In the genomic region with DNA sequence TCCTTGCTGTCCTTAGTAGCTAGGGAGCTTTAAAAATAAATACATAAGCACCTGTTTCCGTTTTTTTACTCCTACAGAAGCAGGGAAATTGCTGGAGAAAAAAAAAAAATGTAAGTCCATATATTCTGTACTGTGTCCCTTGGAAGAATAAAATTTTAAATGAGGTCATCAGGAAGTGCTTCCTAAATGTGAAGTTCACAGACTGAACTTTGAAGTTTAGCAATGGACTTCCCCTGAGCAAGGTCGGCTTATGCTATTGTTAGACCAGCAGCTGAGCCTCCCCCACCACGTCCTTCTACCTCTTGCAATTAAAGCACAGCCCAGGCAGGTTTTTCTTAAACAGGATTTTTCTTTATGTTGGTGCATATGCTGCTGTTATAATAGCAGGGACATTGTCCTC, we compare ENCODE assay signal across 10 cellular contexts. TPM values are rescaled to one million over a fixed set of nuclear protein-coding genes. Genes with fewer than 3 reads are reported as not detected.
DNase-seq lines count a peak whose midpoint lies in the region; ATAC-seq and TF ChIP-seq lines count a peak whose summit lies in the region.
"Had no signal": no experiment of that assay in that cellular context is flagged by ENCODE, and none has a peak within 500 bp of the region (broad histone marks: within the 10 kb centered on the region; RNA-seq: fewer than 3 reads in every experiment).

No MANE protein-coding gene starts in this region.

- CTCF ChIA-PET in activated CD8-positive, alpha-beta T cell treated with anti-CD3 and anti-CD28 coated beads, Interleukin-2, amount 10 ng/mL, durations not matched to agents 7 days and 5 days (lab: Charles Lee), result interaction anchor here (0.7 to 4.6 kb wide), 6 partner anchors 12 to 1717 kb away, joined by 3 to 34 read pairs (median 6); no protein-coding TSS in a partner anchor
- CTCF ChIA-PET in A673 (lab: Charles Lee), result no interaction called here

- H2BK20ac ChIP-seq in H9 (ENCODE audit: low read depth, low read length, poor library complexity, severe bottlenecking), result no peak overlapping the region

- H3K14ac ChIP-seq in H9 (ENCODE audit: insufficient read depth, low read length), result no peak overlapping the region

- H2AK5ac ChIP-seq in H9 (ENCODE audit: insufficient read length, low read length), result no peak overlapping the region

- TF ChIP-seq CTCF in A673 (conservative IDR thresholded peaks at IDR 0.05; ENCODE audit: low read depth, low read length) (no peak), H9 (conservative IDR thresholded peaks at IDR 0.05) (no peak)

- H3K18ac ChIP-seq in H9 (ENCODE audit: insufficient read length, low read depth, low read length), result no peak overlapping the region

- H3K56ac ChIP-seq in H9 (ENCODE audit: insufficient read length, low read depth, low read length), result no peak overlapping the region

- intact Hi-C loops in A673 (cut with micrococcal nuclease; ENCODE audit: unreplicated experiment), result no loop called here

- no peak overlapping the region for H3K4ac ChIP-seq in H9 (ENCODE audit: low read depth, low read length)

- no peak overlapping the region for H3K23ac ChIP-seq in H9 (ENCODE audit: insufficient read length, low read depth, low read length)

- no CpG with 5 or more reads among the region's 3 CpGs for WGBS in H9 (ENCODE audit: extremely low coverage, insufficient read length, low lambda C conversion rate)

- no peaks in the 10 kb centered on the region for H3K79me1 ChIP-seq in H9 (ENCODE audit: insufficient read depth, low read depth, low read length, poor library complexity, severe bottlenecking)

- H3K79me2 ChIP-seq in H9 (ENCODE audit: insufficient read depth, low read length), result no peaks in the 10 kb centered on the region

- no peak overlapping the region for H3K4me2 ChIP-seq in H9 (ENCODE audit: insufficient read depth, insufficient read length, low read length)

- no peak overlapping the region for H2BK12ac ChIP-seq in H9 (ENCODE audit: insufficient read length, low read depth, low read length)

- no TSS peak for BruUV-seq in A673 (replicated peaks; lab: Mats Ljungman, UMichigan)

- H3K27ac Mint-ChIP-seq in stimulated activated naive CD8-positive, alpha-beta T cell treated with anti-CD3 and anti-CD28 coated beads, Interleukin-15, Interleukin-2, amounts not matched to agents 100 ng/mL and 50 ng/mL, for 24 hours, result peak overlapping the region; percentile 99
- peak overlapping the region; percentile 72 for H3K27ac Mint-ChIP-seq in activated CD8-positive, alpha-beta T cell treated with anti-CD3 and anti-CD28 coated beads, Interleukin-2, amount 10 ng/mL, durations not matched to agents 7 days and 5 days
- no peak overlapping the region for H3K27ac Mint-ChIP-seq in H9

- no peaks in the 10 kb centered on the region for H3K27me3 Mint-ChIP-seq in stimulated activated naive CD8-positive, alpha-beta T cell treated with anti-CD3 and anti-CD28 coated beads, Interleukin-15, Interleukin-2, amounts not matched to agents 100 ng/mL and 50 ng/mL, for 24 hours
- H3K27me3 Mint-ChIP-seq in activated CD8-positive, alpha-beta T cell treated with anti-CD3 and anti-CD28 coated beads, Interleukin-2, amount 10 ng/mL, durations not matched to agents 7 days and 5 days (ENCODE audit: low read depth), result no peaks in the 10 kb centered on the region
- peaks cover 2% of the 10 kb centered on the region; the same call in 1 of the 2 replicates for H3K27me3 Mint-ChIP-seq in H9 (ENCODE audit: low read depth)

- H4K91ac ChIP-seq in H9 (ENCODE audit: insufficient read length, low read depth, low read length), result no peak overlapping the region

- no peaks in the 10 kb centered on the region for H3K9me3 ChIP-seq in A673 (ENCODE audit: low read depth, low read length, poor library complexity, severe bottlenecking)
- H3K9me3 ChIP-seq in H9 (ENCODE audit: control insufficient read depth, low read depth, low read length), result no peaks in the 10 kb centered on the region

- no peaks in the 10 kb centered on the region for H3K23me2 ChIP-seq in H9 (ENCODE audit: insufficient read length, low read depth, low read length, poor library complexity, severe bottlenecking)

- no peak for DNase-seq in stimulated activated naive CD8-positive, alpha-beta T cell treated with anti-CD3 and anti-CD28 coated beads, Interleukin-15, Interleukin-2, amounts not matched to agents 100 U/mL and 50 U/mL, for 24 hours
- no peak for DNase-seq in activated CD8-positive, alpha-beta T cell treated with anti-CD3 and anti-CD28 coated beads, Interleukin-2, amount 10 ng/mL, durations not matched to agents 7 days and 5 days
- DNase-seq in left kidney (ENCODE audit: low read depth, low spot score), result peak; percentile 47
- no peak for DNase-seq in A673 (ENCODE audit: low spot score)
- DNase-seq in H9, result no peak
- no peak for DNase-seq in activated effector memory CD4-positive, alpha-beta T cell treated with anti-CD3 and anti-CD28 coated beads, Interleukin-2, amount 50 U/mL, for 16 hours
- DNase-seq in DMS153 (lab: John Stamatoyannopoulos, UW), result no peak
- DNase-seq: activated T-cell treated with anti-CD3 and anti-CD28 coated beads for 4 hours, NCI-H2107 had no signal

- no peak overlapping the region for H2AFZ ChIP-seq in H9 (ENCODE audit: low read length)

- H3K4me3 ChIP-seq in A673 (ENCODE audit: low read depth, low read length, poor library complexity, severe bottlenecking), result no peak overlapping the region

- ATAC-seq in stimulated activated naive CD8-positive, alpha-beta T cell treated with anti-CD3 and anti-CD28 coated beads, Interleukin-15, Interleukin-2, amounts not matched to agents 100 U/mL and 50 U/mL, for 24 hours, result no peak
- peak; percentile 22 for ATAC-seq in activated CD8-positive, alpha-beta T cell treated with anti-CD3 and anti-CD28 coated beads, Interleukin-2, amount 10 ng/mL, durations not matched to agents 7 days and 5 days

- H2BK5ac ChIP-seq in H9 (ENCODE audit: insufficient read length, low read length), result no peak overlapping the region

- H4K5ac ChIP-seq in H9 (ENCODE audit: insufficient read length, low read depth, low read length), result no peak overlapping the region

- H3K9ac ChIP-seq in H9 (ENCODE audit: extremely low read depth, insufficient read length, low read length), result no peak overlapping the region

- H4K20me1 ChIP-seq in H9 (ENCODE audit: control insufficient read depth, insufficient read depth, insufficient read length), result no peaks in the 10 kb centered on the region

- H3K36me3 Mint-ChIP-seq in stimulated activated naive CD8-positive, alpha-beta T cell treated with anti-CD3 and anti-CD28 coated beads, Interleukin-15, Interleukin-2, amounts not matched to agents 100 ng/mL and 50 ng/mL, for 24 hours (ENCODE audit: low read depth), result peaks cover 4% of the 10 kb centered on the region
- peaks cover 10% of the 10 kb centered on the region for H3K36me3 Mint-ChIP-seq in activated CD8-positive, alpha-beta T cell treated with anti-CD3 and anti-CD28 coated beads, Interleukin-2, amount 10 ng/mL, durations not matched to agents 7 days and 5 days (ENCODE audit: low read depth)
- no peaks in the 10 kb centered on the region for H3K36me3 Mint-ChIP-seq in H9 (ENCODE audit: insufficient read depth in 1 of 3, low read depth in 3 of 3)

- no peak overlapping the region for H2BK120ac ChIP-seq in H9 (ENCODE audit: low read depth, low read length, poor library complexity, severe bottlenecking)

- H3K9me3 Mint-ChIP-seq in stimulated activated naive CD8-positive, alpha-beta T cell treated with anti-CD3 and anti-CD28 coated beads, Interleukin-15, Interleukin-2, amounts not matched to agents 100 ng/mL and 50 ng/mL, for 24 hours, result no peaks in the 10 kb centered on the region
- H3K9me3 Mint-ChIP-seq in activated CD8-positive, alpha-beta T cell treated with anti-CD3 and anti-CD28 coated beads, Interleukin-2, amount 10 ng/mL, durations not matched to agents 7 days and 5 days (ENCODE audit: insufficient read depth), result no peaks in the 10 kb centered on the region
- no peaks in the 10 kb centered on the region for H3K9me3 Mint-ChIP-seq in H9

- H3K27me3 ChIP-seq in A673 (replicated peaks; ENCODE audit: insufficient read depth, low read depth, low read length, poor library complexity) (no peaks in the 10 kb centered on the region), H9 (ENCODE audit: insufficient read depth, low read length) (no peaks in the 10 kb centered on the region)

- peak overlapping the region; percentile 73 for H3K4me3 Mint-ChIP-seq in stimulated activated naive CD8-positive, alpha-beta T cell treated with anti-CD3 and anti-CD28 coated beads, Interleukin-15, Interleukin-2, amounts not matched to agents 100 ng/mL and 50 ng/mL, for 24 hours
- H3K4me3 Mint-ChIP-seq in activated CD8-positive, alpha-beta T cell treated with anti-CD3 and anti-CD28 coated beads, Interleukin-2, amount 10 ng/mL, durations not matched to agents 7 days and 5 days, result no peak overlapping the region
- no peak overlapping the region for H3K4me3 Mint-ChIP-seq in H9

- H3K4me1 ChIP-seq in A673 (ENCODE audit: insufficient read depth, low read length, poor library complexity, severe bottlenecking) (no peaks in the 10 kb centered on the region), H9 (ENCODE audit: insufficient read depth, low read length) (no peaks in the 10 kb centered on the region)

- H2BK15ac ChIP-seq in H9 (ENCODE audit: low read depth, low read length), result no peak overlapping the region

- H3K27ac ChIP-seq in A673 (ENCODE audit: low read depth, low read length, poor library complexity, severe bottlenecking) (no peak overlapping the region), H9 (ENCODE audit: insufficient read length, low read depth, low read length) (no peak overlapping the region)

- H3K4me1 Mint-ChIP-seq in stimulated activated naive CD8-positive, alpha-beta T cell treated with anti-CD3 and anti-CD28 coated beads, Interleukin-15, Interleukin-2, amounts not matched to agents 100 ng/mL and 50 ng/mL, for 24 hours (ENCODE audit: low read depth), result peaks cover 95% of the 10 kb centered on the region
- H3K4me1 Mint-ChIP-seq in activated CD8-positive, alpha-beta T cell treated with anti-CD3 and anti-CD28 coated beads, Interleukin-2, amount 10 ng/mL, durations not matched to agents 7 days and 5 days (ENCODE audit: low read depth), result peaks cover 83% of the 10 kb centered on the region
- H3K4me1 Mint-ChIP-seq in H9, result peaks cover 5 to 7% of the 10 kb centered on the region in 2 experiments; a peak in 2 of 4 replicates

- H3T11ph ChIP-seq in H9 (ENCODE audit: low read length), result no peak overlapping the region

- H4K8ac ChIP-seq in H9 (replicated peaks; ENCODE audit: insufficient read length, low read depth, low read length), result no peak overlapping the region

- H3K36me3 ChIP-seq in A673 (ENCODE audit: insufficient read depth, low read length, poor library complexity, severe bottlenecking), result no peaks in the 10 kb centered on the region

- POLR2A ChIA-PET in activated CD8-positive, alpha-beta T cell treated with anti-CD3 and anti-CD28 coated beads, Interleukin-2, amount 10 ng/mL, durations not matched to agents 7 days and 5 days (lab: Charles Lee), result interaction anchor here (4.9 kb wide), 1 partner anchor 17 kb away, joined by 45 read pairs; no protein-coding TSS in a partner anchor
- POLR2A ChIA-PET in A673 (lab: Charles Lee; ENCODE audit: low non-redundant PET), result interaction anchor here (0.6 kb wide), 1 partner anchor 65 kb away, joined by 3 read pairs; no protein-coding TSS in a partner anchor

RNA-seq across cellular contexts. Expression of a gene that starts 26.3 kb away (rescaled TPM):
- total RNA-seq in activated CD8-positive, alpha-beta T cell treated with anti-CD3 and anti-CD28 coated beads, Interleukin-2, amount 10 ng/mL, durations not matched to agents 7 days and 5 days, result 1 to 10 TPM; 4.1 to 4.4 TPM
- total RNA-seq in A673 (2021) (not detected in 2 replicates), H9 (2021) (not detected in 2 replicates)

Comparison
In these comparisons a context has a peak if more than half of its experiments do, and no peak if none do; other contexts are left out.
1. H3K27ac Mint-ChIP-seq: peak in stimulated activated naive CD8-positive, alpha-beta T cell treated with anti-CD3 and anti-CD28 coated beads, Interleukin-15, Interleukin-2, amounts not matched to agents 100 ng/mL and 50 ng/mL, for 24 hours (single experiment) and activated CD8-positive, alpha-beta T cell treated with anti-CD3 and anti-CD28 coated beads, Interleukin-2, amount 10 ng/mL, durations not matched to agents 7 days and 5 days (single experiment); none in H9 (0 of 3).